Comparison of ENCODE assay signal across 28 cellular contexts in the genomic region with DNA sequence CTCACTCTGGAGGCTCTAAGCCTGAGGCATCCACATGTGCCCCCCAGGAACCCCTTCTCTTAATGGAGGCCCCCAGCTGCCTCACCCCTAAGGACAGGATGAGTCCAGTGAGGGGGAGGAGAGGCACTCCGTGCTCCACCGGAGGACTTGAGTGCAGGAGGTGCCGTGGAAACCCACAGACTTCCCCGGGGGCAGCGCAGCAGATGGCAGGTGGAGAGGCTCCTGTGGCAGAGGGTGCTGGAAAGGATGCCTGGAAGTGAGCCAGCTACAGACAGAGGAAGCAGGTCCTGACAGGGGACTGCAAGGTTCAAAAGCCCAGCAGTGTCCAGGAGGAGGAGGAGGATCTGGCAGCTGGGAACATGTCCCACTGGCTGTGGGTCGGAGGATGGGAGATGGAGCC.
DNase-seq lines count a peak whose midpoint lies in the region; ATAC-seq and TF ChIP-seq lines count a peak whose summit lies in the region.
"Had no signal": no experiment of that assay in that cellular context is flagged by ENCODE, and none has a peak within 500 bp of the region (broad histone marks: within the 10 kb centered on the region; RNA-seq: fewer than 3 reads in every experiment).

No MANE protein-coding gene starts in this region.

- no peaks in the 10 kb centered on the region for H3K4me1 ChIP-seq in vagina
- H3K4me1 ChIP-seq: body of pancreas, tibial nerve had no signal

- no peak overlapping the region for H3K4me3 ChIP-seq in vagina
- H3K4me3 ChIP-seq in MG63: no peak overlapping the region
- H3K4me3 ChIP-seq: body of pancreas, mucosa of descending colon, PC-9, tibial nerve had no signal

- DNase-seq in NCI-H1092 treated with DMSO at 0.1 percent for 48 hours (lab: John Stamatoyannopoulos, UW): peak; percentile 43
- DNase-seq in NCI-H1092 (lab: John Stamatoyannopoulos, UW): no peak
- peak; percentile 11 for DNase-seq in NCI-H2029 treated with DMSO at 0.1 percent for 48 hours (lab: John Stamatoyannopoulos, UW)
- DNase-seq in NCI-H748 (lab: John Stamatoyannopoulos, UW; ENCODE audit: unreplicated experiment): peak; percentile 62
- DNase-seq in vagina (ENCODE audit: extremely low spot score in 2 of 2): peak; percentile 29 to 70
- DNase-seq in Right ventricle myocardium superior: no peak
- no peak for DNase-seq in MG63
- DNase-seq: activated CD4-positive, alpha-beta memory T cell treated with anti-CD3 and anti-CD28 coated beads, Interleukin-2, amount 10 ng/mL, durations not matched to agents 7 days and 5 days; activated CD4-positive, alpha-beta T cell treated with anti-CD3 and anti-CD28 coated beads for 1 hour; activated CD8-positive, alpha-beta memory T cell treated with anti-CD3 and anti-CD28 coated beads, Interleukin-2, amount 50 U/mL, for 48 hours; activated naive CD4-positive, alpha-beta T cell treated with anti-CD3 and anti-CD28 coated beads, Interleukin-2, amount 50 U/mL, for 16 hours; body of pancreas; CD4-positive, CD25-positive, alpha-beta regulatory T cell; cerebellar nuclear complex; dermis blood vessel endothelial cell; glutamatergic neuron; Karpas-422; mammary epithelial cell; mucosa of descending colon; NCI-H187 treated with DMSO at 0.1 percent for 48 hours; NCI-H446 treated with DMSO at 0.1 percent for 48 hours; PC-9; stimulated activated CD4-positive, alpha-beta T cell treated with anti-CD3 and anti-CD28 coated beads, Interleukin-4, amount 100 ng/mL, for 4 hours had no signal

- TF ChIP-seq POLR2A in vagina (IDR thresholded peaks at IDR 0.05): no peak

- H3K9me3 ChIP-seq in vagina (no peaks in the 10 kb centered on the region), MG63 (no peaks in the 10 kb centered on the region)
- H3K9me3 ChIP-seq: body of pancreas, mucosa of descending colon, tibial nerve had no signal

- intact Hi-C loops in vagina (cut with DNase I): no loop called here
- intact Hi-C loops in Right ventricle myocardium superior (cut with DNase I): no loop called here

- TF ChIP-seq CTCF in vagina (IDR thresholded peaks at IDR 0.05): no peak

- no peaks in the 10 kb centered on the region for H3K36me3 ChIP-seq in vagina
- H3K36me3 ChIP-seq in MG63: no peaks in the 10 kb centered on the region
- H3K36me3 ChIP-seq: tibial nerve had no signal

- H3K27me3 ChIP-seq in vagina (no peaks in the 10 kb centered on the region), MG63 (no peaks in the 10 kb centered on the region; the same call in 1 of the 2 replicates)
- H3K27me3 ChIP-seq: tibial nerve had no signal

- ATAC-seq in GM19455 (IDR thresholded peaks at IDR 0.05; ENCODE audit: unreplicated experiment) (no peak), Right ventricle myocardium superior (ENCODE audit: poor library complexity) (no peak)
- ATAC-seq: body of pancreas; esophagus mucosa; mucosa of descending colon; natural killer cell treated with Interleukin-12 subunit alpha and Interleukin-12 subunit beta and Interleukin-15 and Interleukin-18, amount 100 ng/mL, for 72 hours; Right ventricle myocardium inferior had no signal

- no peak overlapping the region for H3K27ac ChIP-seq in vagina
- H3K27ac ChIP-seq: body of pancreas, PC-9, tibial nerve had no signal

Comparison
In these comparisons a context has a peak if more than half of its experiments do, and no peak if none do; other contexts are left out.
1. DNase-seq: peak in NCI-H1092 treated with DMSO at 0.1 percent for 48 hours (single experiment), NCI-H2029 treated with DMSO at 0.1 percent for 48 hours (single experiment), NCI-H748 (single experiment) and vagina (2 of 2); none in NCI-H1092 (single experiment), Right ventricle myocardium superior (single experiment) and MG63 (single experiment).